ENCODE assay signal across 22 cellular contexts in genomic region chr10:112785089-112785488, GRCh38.
"Had no signal": no experiment of that assay in that cellular context is flagged by ENCODE, and none has a peak within 500 bp of the region (broad histone marks: within the 10 kb centered on the region; RNA-seq: fewer than 3 reads in every experiment).

No MANE protein-coding gene starts in this region.

- H3K27ac ChIP-seq: brain microvascular endothelial cell, parathyroid adenoma, right lobe of liver, tibial artery, VCaP had no signal

- H3K27me3 ChIP-seq: brain microvascular endothelial cell, right lobe of liver, tibial artery had no signal

- H3K27ac Mint-ChIP-seq: activated CD8-positive, alpha-beta T cell treated with anti-CD3 and anti-CD28 coated beads, Interleukin-2, amount 10 ng/mL, durations not matched to agents 7 days and 5 days; naive thymus-derived CD4-positive, alpha-beta T cell; stimulated activated naive CD8-positive, alpha-beta T cell treated with anti-CD3 and anti-CD28 coated beads, Interleukin-15, Interleukin-2, amounts not matched to agents 100 ng/mL and 50 ng/mL, for 24 hours; T-cell; T-helper 2 cell treated with Interferon-gamma antibody and Interleukin-4, amounts not matched to agents 5 μg/mL and 100 μg/mL, for 36 hours had no signal

- H3K4me3 Mint-ChIP-seq: activated CD8-positive, alpha-beta T cell treated with anti-CD3 and anti-CD28 coated beads, Interleukin-2, amount 10 ng/mL, durations not matched to agents 7 days and 5 days; central memory CD8-positive, alpha-beta T cell; naive thymus-derived CD4-positive, alpha-beta T cell; stimulated activated naive CD8-positive, alpha-beta T cell treated with anti-CD3 and anti-CD28 coated beads, Interleukin-15, Interleukin-2, amounts not matched to agents 100 ng/mL and 50 ng/mL, for 24 hours; T-cell; T-helper 2 cell treated with Interferon-gamma antibody and Interleukin-4, amounts not matched to agents 5 μg/mL and 100 μg/mL, for 36 hours had no signal

- H3K4me3 ChIP-seq: right lobe of liver, skin epidermis, tibial artery had no signal

- H3K79me2 ChIP-seq: parathyroid adenoma had no signal

- H3K9me3 ChIP-seq: right lobe of liver had no signal

- H3K4me1 ChIP-seq: right lobe of liver, tibial artery had no signal

- H2AFZ ChIP-seq: parathyroid adenoma had no signal

- H3K36me3 ChIP-seq: brain microvascular endothelial cell, right lobe of liver, tibial artery had no signal

- H3K9ac ChIP-seq: parathyroid adenoma had no signal

- ATAC-seq: activated CD8-positive, alpha-beta T cell treated with anti-CD3 and anti-CD28 coated beads, Interleukin-2, amount 10 ng/mL, durations not matched to agents 7 days and 5 days; activated naive CD4-positive, alpha-beta T cell treated with anti-CD3 and anti-CD28 coated beads, Interleukin-2, amount 50 U/mL, for 72 hours; esophagus mucosa; naive thymus-derived CD4-positive, alpha-beta T cell; right lobe of liver; T-cell had no signal

- DNase-seq: activated CD4-positive, alpha-beta T cell treated with anti-CD3 and anti-CD28 coated beads for 1 hour; activated CD4-positive, alpha-beta T cell treated with anti-CD3 and anti-CD28 coated beads, Interleukin-2, amount 50 U/mL, for 1 hour; activated CD8-positive, alpha-beta T cell treated with anti-CD3 and anti-CD28 coated beads, Interleukin-2, amount 10 ng/mL, durations not matched to agents 7 days and 5 days; aorta; brain microvascular endothelial cell; effector memory CD4-positive, alpha-beta T cell; glutamatergic neuron; hippocampal formation; mesenchymal stem cell; naive thymus-derived CD4-positive, alpha-beta T cell; right lobe of liver; stimulated activated CD4-positive, alpha-beta T cell treated with anti-CD3 and anti-CD28 coated beads, Interleukin-1b, Interleukin-23, amount 100 ng/mL, for 48 hours; T-cell; tibial artery had no signal

- H3K27me3 Mint-ChIP-seq: central memory CD8-positive, alpha-beta T cell; naive thymus-derived CD4-positive, alpha-beta T cell; stimulated activated naive CD8-positive, alpha-beta T cell treated with anti-CD3 and anti-CD28 coated beads, Interleukin-15, Interleukin-2, amounts not matched to agents 100 ng/mL and 50 ng/mL, for 24 hours; T-cell had no signal

- H3K4me1 Mint-ChIP-seq: central memory CD8-positive, alpha-beta T cell; naive thymus-derived CD4-positive, alpha-beta T cell; T-cell had no signal
